In genomic region chr7:149053386-149053785, GRCh38 we compare ENCODE assay signal across 8 cellular contexts.
"Had no signal": no experiment of that assay in that cellular context is flagged by ENCODE, and none has a peak within 500 bp of the region (broad histone marks: within the 10 kb centered on the region; RNA-seq: fewer than 3 reads in every experiment).

No MANE protein-coding gene starts in this region.

- H3K9ac ChIP-seq: KMS-11 had no signal

- H3K27ac Mint-ChIP-seq: GM23338 had no signal

- H3K4me2 ChIP-seq: GM23338, KMS-11 had no signal

- H3K9me3 Mint-ChIP-seq: GM23338 had no signal

- FAIRE-seq: HTR-8/SVneo had no signal

- ATAC-seq: GM23338, HCT116 had no signal

- H3K4me1 ChIP-seq: HAP-1 had no signal

- H3K4me1 Mint-ChIP-seq: GM23338 had no signal

- H2AFZ ChIP-seq: GM23338 had no signal

- DNase-seq: H7, Karpas-422, KBM-7 had no signal

- H3K4me3 ChIP-seq: GM23338, HAP-1 had no signal

- H3K9me3 ChIP-seq: HAP-1 had no signal

- H3K4me3 Mint-ChIP-seq: GM23338 had no signal

- H3K27ac ChIP-seq: KMS-11 had no signal

- H3K36me3 ChIP-seq: HAP-1 had no signal
